1 cellular context compared by ENCODE assay signal in the genomic region with DNA sequence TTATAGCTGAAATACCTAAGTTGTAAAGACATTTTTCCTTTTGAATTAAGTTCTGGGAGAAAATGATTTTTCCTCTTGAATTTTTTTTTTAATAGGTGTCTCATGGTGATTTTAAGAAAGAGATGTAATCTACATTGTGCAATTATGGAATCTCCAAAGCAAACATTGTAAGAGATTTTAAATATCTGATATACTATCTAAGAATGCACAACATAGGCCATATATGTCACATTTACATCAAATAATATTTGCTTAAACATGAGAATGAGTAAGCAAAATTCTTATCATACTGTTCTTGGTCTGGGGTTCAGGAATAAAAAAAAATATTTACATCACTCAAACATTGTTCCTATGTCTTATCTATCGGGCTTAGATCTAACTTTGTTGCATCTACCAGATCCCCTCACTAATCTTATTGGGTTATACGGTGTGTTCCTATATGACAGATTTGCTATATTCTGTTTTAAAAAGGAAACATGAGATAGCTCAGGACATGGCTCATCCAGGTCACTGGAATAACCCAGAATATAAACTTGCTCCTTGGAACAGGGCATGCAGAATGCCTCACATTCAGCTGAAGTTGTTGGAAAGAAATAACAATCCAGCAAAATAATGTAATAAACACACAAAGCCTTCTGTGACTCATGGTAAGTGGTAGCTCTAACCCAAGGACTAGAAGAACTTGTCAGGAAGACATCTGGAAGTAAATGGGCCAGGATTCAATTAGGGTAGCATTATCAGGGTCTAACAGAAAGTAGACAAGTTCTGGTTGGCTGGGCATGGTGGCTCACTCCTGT.
TF ChIP-seq lines count a peak whose summit lies in the region.

No MANE protein-coding gene starts in this region.

TF ChIP-seq in A549, 52 proteins besides CTCF, POLR2A, EP300 and RAD21:
- TF ChIP-seq, protein P1, sequence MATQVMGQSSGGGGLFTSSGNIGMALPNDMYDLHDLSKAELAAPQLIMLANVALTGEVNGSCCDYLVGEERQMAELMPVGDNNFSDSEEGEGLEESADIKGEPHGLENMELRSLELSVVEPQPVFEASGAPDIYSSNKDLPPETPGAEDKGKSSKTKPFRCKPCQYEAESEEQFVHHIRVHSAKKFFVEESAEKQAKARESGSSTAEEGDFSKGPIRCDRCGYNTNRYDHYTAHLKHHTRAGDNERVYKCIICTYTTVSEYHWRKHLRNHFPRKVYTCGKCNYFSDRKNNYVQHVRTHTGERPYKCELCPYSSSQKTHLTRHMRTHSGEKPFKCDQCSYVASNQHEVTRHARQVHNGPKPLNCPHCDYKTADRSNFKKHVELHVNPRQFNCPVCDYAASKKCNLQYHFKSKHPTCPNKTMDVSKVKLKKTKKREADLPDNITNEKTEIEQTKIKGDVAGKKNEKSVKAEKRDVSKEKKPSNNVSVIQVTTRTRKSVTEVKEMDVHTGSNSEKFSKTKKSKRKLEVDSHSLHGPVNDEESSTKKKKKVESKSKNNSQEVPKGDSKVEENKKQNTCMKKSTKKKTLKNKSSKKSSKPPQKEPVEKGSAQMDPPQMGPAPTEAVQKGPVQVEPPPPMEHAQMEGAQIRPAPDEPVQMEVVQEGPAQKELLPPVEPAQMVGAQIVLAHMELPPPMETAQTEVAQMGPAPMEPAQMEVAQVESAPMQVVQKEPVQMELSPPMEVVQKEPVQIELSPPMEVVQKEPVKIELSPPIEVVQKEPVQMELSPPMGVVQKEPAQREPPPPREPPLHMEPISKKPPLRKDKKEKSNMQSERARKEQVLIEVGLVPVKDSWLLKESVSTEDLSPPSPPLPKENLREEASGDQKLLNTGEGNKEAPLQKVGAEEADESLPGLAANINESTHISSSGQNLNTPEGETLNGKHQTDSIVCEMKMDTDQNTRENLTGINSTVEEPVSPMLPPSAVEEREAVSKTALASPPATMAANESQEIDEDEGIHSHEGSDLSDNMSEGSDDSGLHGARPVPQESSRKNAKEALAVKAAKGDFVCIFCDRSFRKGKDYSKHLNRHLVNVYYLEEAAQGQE (IDR thresholded peaks at IDR 0.05), result no peak
- TF ChIP-seq CEBPB (IDR thresholded peaks at IDR 0.05), result peak in 1 of 2 experiments; percentile 72; a peak in 2 of 4 replicates
- TF ChIP-seq JUNB (IDR thresholded peaks at IDR 0.05), result 0 out of 2 replicates have a peak, but pooled peaks have one; percentile 18
- TF ChIP-seq FOSL2 (IDR thresholded peaks at IDR 0.05), result no peak
- TF ChIP-seq FOSL2 (CRISPR knock-in tag; IDR thresholded peaks at IDR 0.05), result peak; percentile 36
- TF ChIP-seq GATA3 (IDR thresholded peaks at IDR 0.05; ENCODE audit: borderline replicate concordance), result peak; percentile 59; the same call in 1 of the 2 replicates
- no peak for TF ChIP-seq ZSCAN20 (CRISPR knock-in tag; IDR thresholded peaks at IDR 0.05)
- TF ChIP-seq MAFK (IDR thresholded peaks at IDR 0.05; ENCODE audit: partially characterized antibody), result peak; percentile 39
- TF ChIP-seq MYC (IDR thresholded peaks at IDR 0.05; ENCODE audit: borderline replicate concordance, low read length), result no peak
